8 cellular contexts compared by ENCODE assay signal in genomic region chr7:107660381-107661080, GRCh38. TPM values are rescaled to one million over a fixed set of nuclear protein-coding genes. Genes with fewer than 3 reads are reported as not detected.
DNase-seq lines count a peak whose midpoint lies in the region; ATAC-seq and TF ChIP-seq lines count a peak whose summit lies in the region.

Gene SLC26A4, plus strand, starts transcription at chr7:107660828. Its CDS starts 814 bp downstream, at chr7:107661642.

- H3K27ac ChIP-seq in heart right ventricle, result no peak within 1 kb of the TSS

- H3K4me1 Mint-ChIP-seq in activated T-helper 1 cell treated with anti-CD3 and anti-CD28 coated beads, Interleukin-12 subunit alpha, Interleukin-12 subunit beta, Interleukin-2, Interleukin-4 antibody, amounts not matched to agents 30 ng/mL and 10 ng/mL and 1 ng/mL, durations not matched to agents 14 hours and 24 hours and 36 hours (ENCODE audit: low read depth), result peaks cover 45% of the 10 kb centered on the region

- peaks cover 1% of the 10 kb centered on the region for H3K36me3 Mint-ChIP-seq in activated T-helper 1 cell treated with anti-CD3 and anti-CD28 coated beads, Interleukin-12 subunit alpha, Interleukin-12 subunit beta, Interleukin-2, Interleukin-4 antibody, amounts not matched to agents 30 ng/mL and 10 ng/mL and 1 ng/mL, durations not matched to agents 14 hours and 24 hours and 36 hours (ENCODE audit: low read depth)

- H3K9me3 Mint-ChIP-seq in activated T-helper 1 cell treated with anti-CD3 and anti-CD28 coated beads, Interleukin-12 subunit alpha, Interleukin-12 subunit beta, Interleukin-2, Interleukin-4 antibody, amounts not matched to agents 30 ng/mL and 10 ng/mL and 1 ng/mL, durations not matched to agents 14 hours and 24 hours and 36 hours, result no peaks in the 10 kb centered on the region

- TF ChIP-seq CTCF in heart right ventricle (IDR thresholded peaks at IDR 0.05), result no peak

- H3K4me1 ChIP-seq in heart right ventricle, result peaks cover 0 to 19% (median 11%) of the 10 kb centered on the region in 9 donors

- TF ChIP-seq POLR2A in GM18505 (IDR thresholded peaks at IDR 0.05; ENCODE audit: borderline replicate concordance, extremely low read depth, insufficient read depth, insufficient read length), result no peak

- DNase-seq in activated T-helper 1 cell treated with anti-CD3 and anti-CD28 coated beads, Interleukin-12 subunit alpha, Interleukin-12 subunit beta, Interleukin-2, Interleukin-4 antibody, amounts not matched to agents 30 ng/mL and 10 ng/mL and 1 ng/mL, durations not matched to agents 14 hours and 24 hours and 36 hours (ENCODE audit: low spot score), result peak; percentile 31
- DNase-seq in heart right ventricle (peak in 1 of 2 donors; percentile 11), skeletal muscle cell (ENCODE audit: low read depth) (no peak), NCI-H2227 (lab: John Stamatoyannopoulos, UW; ENCODE audit: unreplicated experiment) (no peak), H4 (ENCODE audit: low spot score) (no peak), NCI-H345 treated with DMSO at 0.1 percent for 48 hours (lab: John Stamatoyannopoulos, UW; ENCODE audit: unreplicated experiment) (no peak)

- H3K36me3 ChIP-seq in heart right ventricle, result no peaks in the 10 kb centered on the region

- peak within 1 kb of the TSS; percentile 92 for H3K27ac Mint-ChIP-seq in activated T-helper 1 cell treated with anti-CD3 and anti-CD28 coated beads, Interleukin-12 subunit alpha, Interleukin-12 subunit beta, Interleukin-2, Interleukin-4 antibody, amounts not matched to agents 30 ng/mL and 10 ng/mL and 1 ng/mL, durations not matched to agents 14 hours and 24 hours and 36 hours

- peak; percentile 18 for ATAC-seq in GM18505 (IDR thresholded peaks at IDR 0.05; ENCODE audit: unreplicated experiment)
- ATAC-seq in HG03175 (IDR thresholded peaks at IDR 0.05; ENCODE audit: unreplicated experiment), result peak; percentile 51
- peak in 5 of 8 donors; percentile 11 to 68 (median 22) for ATAC-seq in heart right ventricle

- WGBS in heart right ventricle, 2 donors, result 8 to 10% methylated on average over 37 of the region's 37 CpGs

- H3K4me3 ChIP-seq in heart right ventricle (peak within 1 kb of the TSS; percentile 2 to 77 (median 54)), skeletal muscle cell (ENCODE audit: low read depth, low read length) (peak within 1 kb of the TSS; percentile 52)

- H3K9me3 ChIP-seq in heart right ventricle, result no peaks in the 10 kb centered on the region

- intact Hi-C loops in activated T-helper 1 cell treated with anti-CD3 and anti-CD28 coated beads, Interleukin-12 subunit alpha, Interleukin-12 subunit beta, Interleukin-2, Interleukin-4 antibody, amounts not matched to agents 30 ng/mL and 10 ng/mL and 1 ng/mL, durations not matched to agents 14 hours and 24 hours and 36 hours (cut with micrococcal nuclease), result loop anchor here (2.0 to 10.0 kb wide), 5 partner anchors 56 to 1376 kb away; partner anchors contain the start of genes NAMPT and PIK3CG
- intact Hi-C loops in heart right ventricle (cut with DNase I), result no loop called here

- peaks cover 3% of the 10 kb centered on the region for H3K27me3 Mint-ChIP-seq in activated T-helper 1 cell treated with anti-CD3 and anti-CD28 coated beads, Interleukin-12 subunit alpha, Interleukin-12 subunit beta, Interleukin-2, Interleukin-4 antibody, amounts not matched to agents 30 ng/mL and 10 ng/mL and 1 ng/mL, durations not matched to agents 14 hours and 24 hours and 36 hours (ENCODE audit: insufficient read depth)

- H3K27me3 ChIP-seq in heart right ventricle, result peaks cover 0 to 55% (median 23%) of the 10 kb centered on the region in 7 donors

- peak within 1 kb of the TSS; percentile 96 for H3K4me3 Mint-ChIP-seq in activated T-helper 1 cell treated with anti-CD3 and anti-CD28 coated beads, Interleukin-12 subunit alpha, Interleukin-12 subunit beta, Interleukin-2, Interleukin-4 antibody, amounts not matched to agents 30 ng/mL and 10 ng/mL and 1 ng/mL, durations not matched to agents 14 hours and 24 hours and 36 hours

RNA-seq across cellular contexts. Expression of gene SLC26A4, which starts in this region (rescaled TPM):
- 7.2 and 7.9 TPM in 2 replicates for total RNA-seq in activated T-helper 1 cell treated with anti-CD3 and anti-CD28 coated beads, Interleukin-12 subunit alpha, Interleukin-12 subunit beta, Interleukin-2, Interleukin-4 antibody, amounts not matched to agents 30 ng/mL and 10 ng/mL and 1 ng/mL, durations not matched to agents 14 hours and 24 hours and 36 hours
- total RNA-seq in heart right ventricle, result 1 to 10 TPM in 2 of 10 donors, under 1 TPM in 8; 0.15 to 1.2 (median 0.72) TPM
- polyA plus RNA-seq in heart right ventricle, result under 1 TPM; 0.23 to 0.73 TPM
- total RNA-seq in H4 (2014; rRNA removed; shearing (Covaris generic)), result 0.06 and 0.19 TPM in 2 replicates
